Comparison of ENCODE assay signal across 27 cellular contexts in genomic region chr18:44997139-44997538, GRCh38.
"Had no signal": no experiment of that assay in that cellular context is flagged by ENCODE, and none has a peak within 500 bp of the region (broad histone marks: within the 10 kb centered on the region; RNA-seq: fewer than 3 reads in every experiment).

No MANE protein-coding gene starts in this region.

- FAIRE-seq: colon had no signal

- DNase-seq: activated CD4-positive, alpha-beta memory T cell treated with anti-CD3 and anti-CD28 coated beads for 36 hours; activated CD4-positive, alpha-beta T cell treated with anti-CD3 and anti-CD28 coated beads for 36 hours; activated CD4-positive, alpha-beta T cell treated with anti-CD3 and anti-CD28 coated beads, Interleukin-2, amount 10 ng/mL, durations not matched to agents 24 days and 14 days; activated CD4-positive, CD25-positive, alpha-beta regulatory T cell; activated CD4-positive, CD25-positive, alpha-beta regulatory T cell treated with anti-CD3 and anti-CD28 coated beads, Interleukin-2, amount 50 U/mL, for 72 hours; activated CD8-positive, alpha-beta memory T cell treated with anti-CD3 and anti-CD28 coated beads, Interleukin-2, amount 10 ng/mL, durations not matched to agents 7 days and 5 days; activated CD8-positive, alpha-beta memory T cell treated with anti-CD3 and anti-CD28 coated beads, Interleukin-2, amount 50 U/mL, for 4 hours; activated CD8-positive, alpha-beta T cell treated with anti-CD3 and anti-CD28 coated beads, Interleukin-2, amount 10 ng/mL, durations not matched to agents 7 days and 5 days; activated effector memory CD4-positive, alpha-beta T cell treated with anti-CD3 and anti-CD28 coated beads, Interleukin-2, amount 50 U/mL, for 16 hours; activated naive CD4-positive, alpha-beta T cell treated with anti-CD3 and anti-CD28 coated beads for 36 hours; activated naive CD8-positive, alpha-beta T cell treated with anti-CD3 and anti-CD28 coated beads for 36 hours; activated naive CD8-positive, alpha-beta T cell treated with anti-CD3 and anti-CD28 coated beads, Interleukin-2, amount 50 U/mL, for 24 hours; activated T-cell treated with anti-CD3 and anti-CD28 coated beads, Interleukin-2, amount 50 U/mL, for 1 hour; activated T-cell treated with anti-CD3 and anti-CD28 coated beads, Interleukin-2, amount 50 U/mL, for 48 hours; adrenal gland; central memory CD4-positive, alpha-beta T cell; cortex of kidney; dermis blood vessel endothelial cell; effector CD4-positive, alpha-beta T cell; effector memory CD8-positive, alpha-beta T cell; erythroblast; foreskin keratinocyte; gastrocnemius medialis; glutamatergic neuron; heart left ventricle; T-helper 2 cell had no signal
